Comparison of ENCODE assay signal across 16 cellular contexts in the genomic region with DNA sequence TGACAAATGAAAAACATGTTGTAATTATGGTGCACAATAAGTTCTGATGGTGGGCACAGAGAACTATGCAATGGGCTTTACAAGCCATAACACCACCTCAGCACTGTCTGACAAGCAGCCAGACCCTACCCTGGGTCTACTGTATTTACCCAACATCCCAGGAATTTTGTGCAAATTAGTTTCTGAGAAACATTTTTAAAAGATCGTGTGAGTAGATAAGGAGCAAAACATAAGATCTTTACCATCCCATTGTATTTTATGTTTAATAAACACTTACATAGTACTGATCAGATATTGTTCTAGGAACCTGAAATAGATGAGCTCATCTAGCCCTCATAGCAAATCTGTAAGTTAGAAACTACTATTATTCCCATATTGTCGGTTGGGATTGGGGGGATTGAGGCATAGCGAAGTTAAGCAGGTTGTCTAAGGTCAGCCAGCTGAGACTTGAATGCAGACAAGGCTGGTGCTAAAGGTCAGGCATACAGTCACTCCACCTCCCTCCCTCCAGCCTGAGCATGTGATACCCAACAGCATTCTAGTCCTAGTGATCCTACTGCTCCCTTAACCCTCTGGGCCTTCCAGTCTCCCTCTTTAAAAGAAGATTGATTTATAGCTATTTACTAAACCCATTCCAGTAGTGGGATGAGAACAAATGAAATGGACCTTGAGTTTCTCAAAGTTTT.
"Had no signal": no experiment of that assay in that cellular context is flagged by ENCODE, and none has a peak within 500 bp of the region (broad histone marks: within the 10 kb centered on the region; RNA-seq: fewer than 3 reads in every experiment).

No MANE protein-coding gene starts in this region.

- H3K9me3 Mint-ChIP-seq: activated T-helper 1 cell treated with anti-CD3 and anti-CD28 coated beads, Interleukin-12 subunit alpha, Interleukin-12 subunit beta, Interleukin-2, Interleukin-4 antibody, amounts not matched to agents 30 ng/mL and 10 ng/mL and 1 ng/mL, durations not matched to agents 14 hours and 24 hours and 36 hours had no signal

- H3K27ac ChIP-seq: ascending aorta, lower lobe of right lung, transverse colon had no signal

- ATAC-seq: activated CD4-positive, alpha-beta T cell treated with anti-CD3 and anti-CD28 coated beads for 36 hours; activated CD8-positive, alpha-beta T cell treated with anti-CD3 and anti-CD28 coated beads for 36 hours; activated naive CD8-positive, alpha-beta T cell treated with anti-CD3 and anti-CD28 coated beads, Interleukin-2, amount 50 U/mL, for 24 hours; lower lobe of right lung; naive thymus-derived CD4-positive, alpha-beta T cell; stimulated activated memory B cell treated with anti-CD40 and anti-IgM and Interleukin-4, amounts not matched to agents 10 μg/mL and 1 μg/mL and 100 μg/mL, for 72 hours had no signal

- H3K27me3 Mint-ChIP-seq: progenitor cell of endocrine pancreas had no signal

- H3K4me3 ChIP-seq: ascending aorta, lower lobe of right lung, transverse colon had no signal

- H3K4me1 ChIP-seq: lower lobe of right lung, transverse colon had no signal

- H3K27ac Mint-ChIP-seq: activated CD4-positive, alpha-beta T cell treated with anti-CD3 and anti-CD28 coated beads for 36 hours; activated CD8-positive, alpha-beta T cell treated with anti-CD3 and anti-CD28 coated beads for 36 hours; activated naive CD8-positive, alpha-beta T cell treated with anti-CD3 and anti-CD28 coated beads, Interleukin-2, amount 50 U/mL, for 24 hours; activated T-helper 1 cell treated with anti-CD3 and anti-CD28 coated beads, Interleukin-12 subunit alpha, Interleukin-12 subunit beta, Interleukin-2, Interleukin-4 antibody, amounts not matched to agents 30 ng/mL and 10 ng/mL and 1 ng/mL, durations not matched to agents 14 hours and 24 hours and 36 hours; naive thymus-derived CD4-positive, alpha-beta T cell; progenitor cell of endocrine pancreas; stimulated activated memory B cell treated with anti-CD40 and anti-IgM and Interleukin-4, amounts not matched to agents 10 μg/mL and 1 μg/mL and 100 μg/mL, for 72 hours had no signal

- H3K4me1 Mint-ChIP-seq: activated CD4-positive, alpha-beta T cell treated with anti-CD3 and anti-CD28 coated beads for 36 hours; activated naive CD8-positive, alpha-beta T cell treated with anti-CD3 and anti-CD28 coated beads, Interleukin-2, amount 50 U/mL, for 24 hours; stimulated activated memory B cell treated with anti-CD40 and anti-IgM and Interleukin-4, amounts not matched to agents 10 μg/mL and 1 μg/mL and 100 μg/mL, for 72 hours had no signal

- H3K4me3 Mint-ChIP-seq: activated CD4-positive, alpha-beta T cell treated with anti-CD3 and anti-CD28 coated beads for 36 hours; activated CD8-positive, alpha-beta T cell treated with anti-CD3 and anti-CD28 coated beads for 36 hours; activated naive CD8-positive, alpha-beta T cell treated with anti-CD3 and anti-CD28 coated beads, Interleukin-2, amount 50 U/mL, for 24 hours; activated T-helper 1 cell treated with anti-CD3 and anti-CD28 coated beads, Interleukin-12 subunit alpha, Interleukin-12 subunit beta, Interleukin-2, Interleukin-4 antibody, amounts not matched to agents 30 ng/mL and 10 ng/mL and 1 ng/mL, durations not matched to agents 14 hours and 24 hours and 36 hours; naive thymus-derived CD4-positive, alpha-beta T cell; stimulated activated memory B cell treated with anti-CD40 and anti-IgM and Interleukin-4, amounts not matched to agents 10 μg/mL and 1 μg/mL and 100 μg/mL, for 72 hours had no signal

- H3K27me3 ChIP-seq: ascending aorta, foreskin keratinocyte, transverse colon had no signal

- DNase-seq: activated CD4-positive, alpha-beta T cell treated with anti-CD3 and anti-CD28 coated beads for 36 hours; activated CD8-positive, alpha-beta memory T cell treated with anti-CD3 and anti-CD28 coated beads, Interleukin-2, amount 50 U/mL, for 4 hours; activated CD8-positive, alpha-beta T cell treated with anti-CD3 and anti-CD28 coated beads for 36 hours; activated naive CD4-positive, alpha-beta T cell treated with Interleukin-2 at 50 U/mL for 16 hours; activated naive CD8-positive, alpha-beta T cell treated with anti-CD3 and anti-CD28 coated beads, Interleukin-2, amount 50 U/mL, for 24 hours; foreskin keratinocyte; lower lobe of right lung; naive thymus-derived CD4-positive, alpha-beta T cell; occipital lobe; right cardiac atrium; T1000; transverse colon had no signal

- H3K36me3 Mint-ChIP-seq: naive thymus-derived CD4-positive, alpha-beta T cell; stimulated activated memory B cell treated with anti-CD40 and anti-IgM and Interleukin-4, amounts not matched to agents 10 μg/mL and 1 μg/mL and 100 μg/mL, for 72 hours had no signal

- H3K36me3 ChIP-seq: ascending aorta, lower lobe of right lung, transverse colon had no signal
